In genomic region chr12:26425587-26426260, GRCh38 we compare ENCODE assay signal across 13 cellular contexts.
DNase-seq lines count a peak whose midpoint lies in the region; ATAC-seq and TF ChIP-seq lines count a peak whose summit lies in the region.
"Had no signal": no experiment of that assay in that cellular context is flagged by ENCODE, and none has a peak within 500 bp of the region (broad histone marks: within the 10 kb centered on the region; RNA-seq: fewer than 3 reads in every experiment).

No MANE protein-coding gene starts in this region.

- no peak overlapping the region for H3K27ac ChIP-seq in tibial artery
- H3K27ac ChIP-seq: left lung, RWPE1 had no signal

- TF ChIP-seq CTCF in type B pancreatic cell (conservative IDR thresholded peaks at IDR 0.05) (no peak), tibial artery (IDR thresholded peaks at IDR 0.05) (no peak)

- H3K27ac Mint-ChIP-seq in type B pancreatic cell (no peak overlapping the region), T-cell (no peak overlapping the region)
- H3K27ac Mint-ChIP-seq: activated CD4-positive, alpha-beta T cell treated with anti-CD3 and anti-CD28 coated beads, Interleukin-2, amount 10 ng/mL, durations not matched to agents 24 days and 14 days; progenitor cell of endocrine pancreas had no signal

- ATAC-seq in GM18909 (IDR thresholded peaks at IDR 0.05; ENCODE audit: poor library complexity, unreplicated experiment) (peak; percentile 54), HG02759 (IDR thresholded peaks at IDR 0.05; ENCODE audit: unreplicated experiment) (peak; percentile 81), HG03571 (IDR thresholded peaks at IDR 0.05; ENCODE audit: unreplicated experiment) (peak; percentile 81), T-cell (replicated peaks in 1 of 4) (no peak)
- ATAC-seq: left lung had no signal

- no peaks in the 10 kb centered on the region for H3K27me3 ChIP-seq in tibial artery
- H3K27me3 ChIP-seq: left lung had no signal

- no peaks in the 10 kb centered on the region for H3K4me1 Mint-ChIP-seq in type B pancreatic cell (ENCODE audit: unreplicated experiment)
- no peaks in the 10 kb centered on the region for H3K4me1 Mint-ChIP-seq in T-cell

- no peak overlapping the region for H3K4me3 Mint-ChIP-seq in type B pancreatic cell
- H3K4me3 Mint-ChIP-seq in T-cell, result no peak overlapping the region
- H3K4me3 Mint-ChIP-seq: activated CD4-positive, alpha-beta T cell treated with anti-CD3 and anti-CD28 coated beads, Interleukin-2, amount 10 ng/mL, durations not matched to agents 24 days and 14 days had no signal

- no peaks in the 10 kb centered on the region for H3K27me3 Mint-ChIP-seq in type B pancreatic cell
- no peaks in the 10 kb centered on the region for H3K27me3 Mint-ChIP-seq in T-cell
- H3K27me3 Mint-ChIP-seq: activated CD4-positive, alpha-beta T cell treated with anti-CD3 and anti-CD28 coated beads, Interleukin-2, amount 10 ng/mL, durations not matched to agents 24 days and 14 days; progenitor cell of endocrine pancreas had no signal

- POLR2A ChIA-PET in T-cell (lab: Charles Lee), result interaction anchor here in 1 of 2 donors (0.7 kb wide), 1 partner anchor 33 kb away, joined by 3 read pairs; no protein-coding TSS in a partner anchor

- intact Hi-C loops in tibial artery (cut with DNase I; ENCODE audit: low total_unique reads), result no loop called here

- H3K9me3 ChIP-seq in tibial artery, result no peaks in the 10 kb centered on the region
- H3K9me3 ChIP-seq: left lung had no signal

- H3K9me3 Mint-ChIP-seq in type B pancreatic cell (peaks cover 4% of the 10 kb centered on the region), T-cell (no peaks in the 10 kb centered on the region)

- no peak overlapping the region for H3K4me3 ChIP-seq in tibial artery
- H3K4me3 ChIP-seq: left lung had no signal

- no peaks in the 10 kb centered on the region for H3K4me1 ChIP-seq in tibial artery
- H3K4me1 ChIP-seq: left lung had no signal

- DNase-seq in A172 (ENCODE audit: low spot score), result peak; percentile 5
- DNase-seq in type B pancreatic cell (ENCODE audit: extremely low spot score, unreplicated experiment), result no peak
- no peak for DNase-seq in NCI-H1436 (lab: John Stamatoyannopoulos, UW)
- DNase-seq in tibial artery, result no peak
- no peak for DNase-seq in T-cell
- DNase-seq: activated CD4-positive, alpha-beta T cell treated with anti-CD3 and anti-CD28 coated beads, Interleukin-2, amount 10 ng/mL, durations not matched to agents 24 days and 14 days; left lung; NCI-H2029 had no signal

- H3K36me3 Mint-ChIP-seq in type B pancreatic cell (peaks cover 25% of the 10 kb centered on the region), T-cell (peaks cover 47% of the 10 kb centered on the region)

- CTCF ChIA-PET in T-cell (lab: Charles Lee), result interaction anchor here in 1 of 2 donors (0.7 kb wide), 1 partner anchor 881 kb away, joined by 3 read pairs; no protein-coding TSS in a partner anchor

- H3K36me3 ChIP-seq in tibial artery, result no peaks in the 10 kb centered on the region
- H3K36me3 ChIP-seq: left lung had no signal

Comparison
In these comparisons a context has a peak if more than half of its experiments do, and no peak if none do; other contexts are left out.
1. ATAC-seq: peak in GM18909 (single experiment), HG02759 (single experiment) and HG03571 (single experiment); none in T-cell (0 of 4).